25 cellular contexts compared by ENCODE assay signal in the genomic region with DNA sequence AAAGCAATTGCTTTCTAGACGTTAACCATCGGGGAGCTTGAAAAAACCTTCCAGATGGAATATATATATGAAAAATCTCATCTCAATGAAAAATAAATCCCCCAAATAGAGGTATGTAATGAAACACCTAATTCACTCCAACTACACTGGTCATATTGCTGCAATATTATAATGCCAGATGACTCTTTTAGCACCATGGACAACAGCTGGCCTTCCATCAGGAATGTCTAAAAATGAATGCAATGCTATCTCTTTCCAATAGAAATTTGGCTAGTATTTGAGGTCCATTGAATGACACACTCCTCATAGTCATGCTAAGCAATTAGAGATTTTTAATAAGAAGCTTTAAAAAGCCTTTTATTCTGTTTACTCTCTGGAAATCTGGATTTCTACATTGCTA.
"Had no signal": no experiment of that assay in that cellular context is flagged by ENCODE, and none has a peak within 500 bp of the region (broad histone marks: within the 10 kb centered on the region; RNA-seq: fewer than 3 reads in every experiment).

No MANE protein-coding gene starts in this region.

- DNase-seq: hippocampal formation; kidney glomerular epithelial cell; left cardiac atrium; left lung; midbrain; mucosa of descending colon; naive thymus-derived CD4-positive, alpha-beta T cell; ovary; stimulated activated CD4-positive, alpha-beta T cell treated with anti-CD3 and anti-CD28 coated beads, Interleukin-12 subunit alpha, Interleukin-12 subunit beta, amount 100 ng/mL, for 4 hours; stimulated activated CD4-positive, alpha-beta T cell treated with anti-CD3 and anti-CD28 coated beads, Interleukin-15, amount 100 ng/mL, for 24 hours; stimulated activated CD4-positive, alpha-beta T cell treated with anti-CD3 and anti-CD28 coated beads, Interleukin-2, amount 100 ng/mL, for 24 hours; stimulated activated CD4-positive, alpha-beta T cell treated with anti-CD3 and anti-CD28 coated beads, Interleukin-4, amount 100 ng/mL, for 1 hour; stimulated activated naive B cell treated with anti-CD40 and anti-IgM and Interleukin-4, amounts not matched to agents 10 μg/mL and 1 μg/mL and 100 μg/mL, for 72 hours; stimulated activated naive CD8-positive, alpha-beta T cell treated with anti-CD3 and anti-CD28 coated beads, Interleukin-15, Interleukin-2, amounts not matched to agents 100 U/mL and 50 U/mL, for 24 hours; stomach; testis; thyroid gland; transverse colon; upper lobe of left lung had no signal

- H3K27ac ChIP-seq: left lung, ovary, right atrium auricular region, skin epidermis, stomach, testis, thyroid gland, transverse colon, upper lobe of left lung, vagina had no signal

- H3K4me1 ChIP-seq: left lung, right atrium auricular region, stomach, thyroid gland, transverse colon, upper lobe of left lung, vagina had no signal

- ATAC-seq: left cardiac atrium; left lung; mucosa of descending colon; naive thymus-derived CD4-positive, alpha-beta T cell; natural killer cell treated with Interleukin-12 subunit alpha and Interleukin-12 subunit beta and Interleukin-15 and Interleukin-18, amount 100 ng/mL, for 72 hours; sciatic nerve; stimulated activated naive B cell treated with anti-CD40 and anti-IgM and Interleukin-4, amounts not matched to agents 10 μg/mL and 1 μg/mL and 100 μg/mL, for 72 hours; stimulated activated naive CD8-positive, alpha-beta T cell treated with anti-CD3 and anti-CD28 coated beads, Interleukin-15, Interleukin-2, amounts not matched to agents 100 U/mL and 50 U/mL, for 24 hours had no signal

- H3K36me3 ChIP-seq: left lung, ovary, right atrium auricular region, stomach, thyroid gland, transverse colon, upper lobe of left lung, vagina had no signal

- H3K9me3 ChIP-seq: left lung, mucosa of descending colon, ovary, stomach, testis, thyroid gland, transverse colon, upper lobe of left lung, vagina had no signal

- H3K4me3 ChIP-seq: left lung, lung, mucosa of descending colon, ovary, right atrium auricular region, skin epidermis, stomach, testis, thyroid gland, transverse colon, upper lobe of left lung, vagina had no signal

- H3K27me3 ChIP-seq: left lung, ovary, right atrium auricular region, stomach, testis, thyroid gland, transverse colon, upper lobe of left lung, vagina had no signal
